In the genomic region with DNA sequence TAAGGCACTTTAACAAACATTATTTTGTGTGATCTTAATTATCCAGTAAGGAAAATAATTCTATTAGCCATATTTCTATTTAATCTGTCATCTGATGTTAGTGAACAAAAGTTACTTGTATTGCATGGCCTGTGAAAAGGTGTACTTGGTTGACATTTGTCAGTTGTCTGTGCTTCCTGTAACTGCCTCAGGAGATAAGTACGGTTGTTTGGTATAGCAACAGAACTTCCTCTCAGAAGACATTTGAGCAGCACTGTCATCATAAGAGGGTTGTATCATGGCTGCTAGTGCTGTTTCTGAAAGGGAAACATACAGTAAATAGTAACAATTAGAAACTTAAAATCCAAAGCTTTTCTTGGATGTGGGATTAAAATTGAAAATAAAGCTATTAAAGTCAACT, we compare ENCODE assay signal across 24 cellular contexts. TPM values are rescaled to one million over a fixed set of nuclear protein-coding genes. Genes with fewer than 3 reads are reported as not detected.
A peak's percentile ranks its signal among the peaks of the same experiment; 100 is the strongest.
DNase-seq lines count a peak whose midpoint lies in the region; ATAC-seq and TF ChIP-seq lines count a peak whose summit lies in the region.
"Had no signal": no experiment of that assay in that cellular context is flagged by ENCODE, and none has a peak within 500 bp of the region (broad histone marks: within the 10 kb centered on the region; RNA-seq: fewer than 3 reads in every experiment).

No MANE protein-coding gene starts in this region.

- H3K79me2 ChIP-seq in hepatocyte, result peaks cover 50% of the 10 kb centered on the region

- DNase-seq in activated CD4-positive, alpha-beta memory T cell treated with anti-CD3 and anti-CD28 coated beads, Interleukin-2, amount 10 ng/mL, durations not matched to agents 7 days and 5 days, result no peak
- no peak for DNase-seq in activated CD4-positive, alpha-beta memory T cell treated with anti-CD3 and anti-CD28 coated beads for 36 hours
- DNase-seq in GF-D8 (lab: John Stamatoyannopoulos, UW) (peak; percentile 67), OCI-M1 (lab: John Stamatoyannopoulos, UW) (peak; percentile 85), endothelial cell (ENCODE audit: low spot score) (no peak), hepatocyte (ENCODE audit: low spot score) (no peak)
- no peak for DNase-seq in natural killer cell treated with Interleukin-12 subunit alpha and Interleukin-12 subunit beta and Interleukin-15 and Interleukin-18, amount 100 ng/mL, for 72 hours (ENCODE audit: low spot score)
- DNase-seq: ACHN; activated effector memory CD4-positive, alpha-beta T cell treated with Interleukin-2 at 50 U/mL for 16 hours; C1 segment of cervical spinal cord; caudate nucleus; dorsolateral prefrontal cortex; foreskin keratinocyte; HFFc6; hippocampal formation; mucosa of descending colon; NCI-H526; SHP77; stimulated activated CD4-positive, alpha-beta T cell treated with anti-CD3 and anti-CD28 coated beads, Interleukin-2, amount 100 ng/mL, for 48 hours; stimulated activated naive CD8-positive, alpha-beta T cell treated with anti-CD3 and anti-CD28 coated beads, Interleukin-15, Interleukin-2, amounts not matched to agents 100 U/mL and 50 U/mL, for 24 hours; transverse colon had no signal

- TF ChIP-seq CTCF in endothelial cell (IDR thresholded peaks at IDR 0.05; ENCODE audit: unreplicated experiment) (no peak), hepatocyte (IDR thresholded peaks at IDR 0.05; ENCODE audit: poor library complexity) (no peak)

- H3K9me3 Mint-ChIP-seq in activated CD4-positive, alpha-beta memory T cell treated with anti-CD3 and anti-CD28 coated beads, Interleukin-2, amount 10 ng/mL, durations not matched to agents 7 days and 5 days, result no peaks in the 10 kb centered on the region
- no peaks in the 10 kb centered on the region for H3K9me3 Mint-ChIP-seq in activated CD4-positive, alpha-beta memory T cell treated with anti-CD3 and anti-CD28 coated beads for 36 hours
- H3K9me3 Mint-ChIP-seq in endothelial cell (ENCODE audit: unreplicated experiment), result no peaks in the 10 kb centered on the region
- H3K9me3 Mint-ChIP-seq in natural killer cell treated with Interleukin-12 subunit alpha and Interleukin-12 subunit beta and Interleukin-15 and Interleukin-18, amount 100 ng/mL, for 72 hours, result no peaks in the 10 kb centered on the region
- H3K9me3 Mint-ChIP-seq: HFFc6, IgD-negative memory B cell had no signal

- H3K36me3 Mint-ChIP-seq in activated CD4-positive, alpha-beta memory T cell treated with anti-CD3 and anti-CD28 coated beads, Interleukin-2, amount 10 ng/mL, durations not matched to agents 7 days and 5 days (ENCODE audit: low read depth), result peaks cover 43% of the 10 kb centered on the region
- H3K36me3 Mint-ChIP-seq in activated CD4-positive, alpha-beta memory T cell treated with anti-CD3 and anti-CD28 coated beads for 36 hours, result peaks cover 15% of the 10 kb centered on the region
- H3K36me3 Mint-ChIP-seq in endothelial cell (ENCODE audit: low read depth, unreplicated experiment), result no peaks in the 10 kb centered on the region
- peaks cover 14% of the 10 kb centered on the region for H3K36me3 Mint-ChIP-seq in natural killer cell treated with Interleukin-12 subunit alpha and Interleukin-12 subunit beta and Interleukin-15 and Interleukin-18, amount 100 ng/mL, for 72 hours

- peak overlapping the region; percentile 70 for H3K27ac Mint-ChIP-seq in activated CD4-positive, alpha-beta memory T cell treated with anti-CD3 and anti-CD28 coated beads, Interleukin-2, amount 10 ng/mL, durations not matched to agents 7 days and 5 days
- no peak overlapping the region for H3K27ac Mint-ChIP-seq in activated CD4-positive, alpha-beta memory T cell treated with anti-CD3 and anti-CD28 coated beads for 36 hours
- H3K27ac Mint-ChIP-seq in endothelial cell (ENCODE audit: unreplicated experiment), result peak overlapping the region; percentile 50
- H3K27ac Mint-ChIP-seq in natural killer cell treated with Interleukin-12 subunit alpha and Interleukin-12 subunit beta and Interleukin-15 and Interleukin-18, amount 100 ng/mL, for 72 hours, result no peak overlapping the region
- H3K27ac Mint-ChIP-seq: IgD-negative memory B cell had no signal

- H3K9me3 ChIP-seq in hepatocyte (ENCODE audit: low read depth), result no peaks in the 10 kb centered on the region
- H3K9me3 ChIP-seq: mucosa of descending colon, transverse colon had no signal

- H3K36me3 ChIP-seq in hepatocyte (replicated peaks; ENCODE audit: insufficient read depth, low read depth), result no peaks in the 10 kb centered on the region

- H3K4me3 Mint-ChIP-seq in activated CD4-positive, alpha-beta memory T cell treated with anti-CD3 and anti-CD28 coated beads, Interleukin-2, amount 10 ng/mL, durations not matched to agents 7 days and 5 days, result peak overlapping the region; percentile 55
- no peak overlapping the region for H3K4me3 Mint-ChIP-seq in activated CD4-positive, alpha-beta memory T cell treated with anti-CD3 and anti-CD28 coated beads for 36 hours
- no peak overlapping the region for H3K4me3 Mint-ChIP-seq in endothelial cell (ENCODE audit: unreplicated experiment)
- no peak overlapping the region for H3K4me3 Mint-ChIP-seq in natural killer cell treated with Interleukin-12 subunit alpha and Interleukin-12 subunit beta and Interleukin-15 and Interleukin-18, amount 100 ng/mL, for 72 hours
- H3K4me3 Mint-ChIP-seq: HFFc6 had no signal

- POLR2A ChIA-PET in activated CD4-positive, alpha-beta memory T cell treated with anti-CD3 and anti-CD28 coated beads, Interleukin-2, amount 10 ng/mL, durations not matched to agents 7 days and 5 days (lab: Charles Lee), result no interaction called here
- POLR2A ChIA-PET in activated CD4-positive, alpha-beta memory T cell treated with anti-CD3 and anti-CD28 coated beads for 36 hours (lab: Charles Lee), result no interaction called here

- no peaks in the 10 kb centered on the region for H3K27me3 ChIP-seq in hepatocyte
- H3K27me3 ChIP-seq: dorsolateral prefrontal cortex, foreskin keratinocyte, transverse colon had no signal

- H3K4me2 ChIP-seq in hepatocyte, result no peak overlapping the region

- intact Hi-C loops in activated CD4-positive, alpha-beta memory T cell treated with anti-CD3 and anti-CD28 coated beads for 36 hours (cut with micrococcal nuclease), result no loop called here

- CTCF ChIA-PET in activated CD4-positive, alpha-beta memory T cell treated with anti-CD3 and anti-CD28 coated beads, Interleukin-2, amount 10 ng/mL, durations not matched to agents 7 days and 5 days (lab: Charles Lee), result no interaction called here
- CTCF ChIA-PET in activated CD4-positive, alpha-beta memory T cell treated with anti-CD3 and anti-CD28 coated beads for 36 hours (lab: Charles Lee), result interaction anchor here (1.4 kb wide), 1 partner anchor 768 kb away, joined by 4 read pairs; no protein-coding TSS in a partner anchor

- no peaks in the 10 kb centered on the region for H3K27me3 Mint-ChIP-seq in activated CD4-positive, alpha-beta memory T cell treated with anti-CD3 and anti-CD28 coated beads, Interleukin-2, amount 10 ng/mL, durations not matched to agents 7 days and 5 days
- no peaks in the 10 kb centered on the region for H3K27me3 Mint-ChIP-seq in activated CD4-positive, alpha-beta memory T cell treated with anti-CD3 and anti-CD28 coated beads for 36 hours
- H3K27me3 Mint-ChIP-seq in endothelial cell (ENCODE audit: unreplicated experiment), result no peaks in the 10 kb centered on the region
- no peaks in the 10 kb centered on the region for H3K27me3 Mint-ChIP-seq in natural killer cell treated with Interleukin-12 subunit alpha and Interleukin-12 subunit beta and Interleukin-15 and Interleukin-18, amount 100 ng/mL, for 72 hours
- H3K27me3 Mint-ChIP-seq: IgD-negative memory B cell had no signal

- H2AFZ ChIP-seq in hepatocyte, result no peak overlapping the region

- WGBS in hepatocyte (ENCODE audit: low lambda C conversion rate, missing lambda C conversion rate), result 91% methylated on average over 1 of the region's 1 CpG

- no peak overlapping the region for H3K27ac ChIP-seq in hepatocyte
- H3K27ac ChIP-seq: dorsolateral prefrontal cortex, foreskin keratinocyte, transverse colon had no signal

- H3K4me1 Mint-ChIP-seq in activated CD4-positive, alpha-beta memory T cell treated with anti-CD3 and anti-CD28 coated beads, Interleukin-2, amount 10 ng/mL, durations not matched to agents 7 days and 5 days, result peaks cover 35% of the 10 kb centered on the region
- H3K4me1 Mint-ChIP-seq in activated CD4-positive, alpha-beta memory T cell treated with anti-CD3 and anti-CD28 coated beads for 36 hours (ENCODE audit: low read depth), result peaks cover 17% of the 10 kb centered on the region
- H3K4me1 Mint-ChIP-seq in endothelial cell (ENCODE audit: unreplicated experiment), result peaks cover 8% of the 10 kb centered on the region
- H3K4me1 Mint-ChIP-seq in natural killer cell treated with Interleukin-12 subunit alpha and Interleukin-12 subunit beta and Interleukin-15 and Interleukin-18, amount 100 ng/mL, for 72 hours (ENCODE audit: low read depth in 2 of 2), result peaks cover 11 to 13% of the 10 kb centered on the region in 2 donors

- no peak for ATAC-seq in GM18909 (IDR thresholded peaks at IDR 0.05; ENCODE audit: poor library complexity, unreplicated experiment)
- no peak for ATAC-seq in natural killer cell treated with Interleukin-12 subunit alpha and Interleukin-12 subunit beta and Interleukin-15 and Interleukin-18, amount 100 ng/mL, for 72 hours
- ATAC-seq: foreskin keratinocyte; mucosa of descending colon; stimulated activated naive CD8-positive, alpha-beta T cell treated with anti-CD3 and anti-CD28 coated beads, Interleukin-15, Interleukin-2, amounts not matched to agents 100 U/mL and 50 U/mL, for 24 hours had no signal

- H3K4me3 ChIP-seq in hepatocyte, result no peak overlapping the region
- H3K4me3 ChIP-seq: dorsolateral prefrontal cortex, mucosa of descending colon, skin epidermis, transverse colon had no signal

- peaks cover 5% of the 10 kb centered on the region for H3K4me1 ChIP-seq in hepatocyte (ENCODE audit: insufficient read depth)

- H4K20me1 ChIP-seq in hepatocyte (ENCODE audit: insufficient read depth, poor library complexity, severe bottlenecking), result no peaks in the 10 kb centered on the region

- H3K9me2 ChIP-seq in hepatocyte (replicated peaks; ENCODE audit: insufficient read depth), result no peaks in the 10 kb centered on the region

RNA-seq across cellular contexts. Expression of a gene that starts 3.4 kb away (rescaled TPM):
- 10 to 100 TPM; 48.1 to 49.3 TPM for total RNA-seq in activated CD4-positive, alpha-beta memory T cell treated with anti-CD3 and anti-CD28 coated beads, Interleukin-2, amount 10 ng/mL, durations not matched to agents 7 days and 5 days
- total RNA-seq in activated CD4-positive, alpha-beta memory T cell treated with anti-CD3 and anti-CD28 coated beads for 36 hours, result 10 to 100 TPM; 10.1 to 10.2 TPM
- total RNA-seq in endothelial cell (ENCODE audit: unreplicated experiment), result 15.2 TPM
- total RNA-seq in hepatocyte, result 22.3 and 29.6 TPM in 2 replicates
- 16.3 and 17.1 TPM in 2 replicates for polyA plus RNA-seq in hepatocyte
- total RNA-seq in natural killer cell treated with Interleukin-12 subunit alpha and Interleukin-12 subunit beta and Interleukin-15 and Interleukin-18, amount 100 ng/mL, for 72 hours, result 10 to 100 TPM; 13.9 to 14.3 TPM

RNA-seq across cellular contexts. Expression of a gene that starts 3.8 kb away (rescaled TPM):
- 10 to 100 TPM; 26.1 to 28.3 TPM for total RNA-seq in activated CD4-positive, alpha-beta memory T cell treated with anti-CD3 and anti-CD28 coated beads, Interleukin-2, amount 10 ng/mL, durations not matched to agents 7 days and 5 days
- total RNA-seq in activated CD4-positive, alpha-beta memory T cell treated with anti-CD3 and anti-CD28 coated beads for 36 hours, result 10 to 100 TPM; 12.9 to 15.9 TPM
- total RNA-seq in endothelial cell (ENCODE audit: unreplicated experiment), result 18.9 TPM
- 13.7 and 25.4 TPM in 2 replicates for total RNA-seq in hepatocyte
- 65.2 and 76.5 TPM in 2 replicates for polyA plus RNA-seq in hepatocyte
- 10 to 100 TPM in 1 of 2 donors, 1 to 10 TPM in 1; 8.8 to 10.8 TPM for total RNA-seq in natural killer cell treated with Interleukin-12 subunit alpha and Interleukin-12 subunit beta and Interleukin-15 and Interleukin-18, amount 100 ng/mL, for 72 hours

RNA-seq across cellular contexts. Expression of a gene that starts 55.9 kb away (rescaled TPM):
- total RNA-seq in activated CD4-positive, alpha-beta memory T cell treated with anti-CD3 and anti-CD28 coated beads, Interleukin-2, amount 10 ng/mL, durations not matched to agents 7 days and 5 days, result not detected
- total RNA-seq in activated CD4-positive, alpha-beta memory T cell treated with anti-CD3 and anti-CD28 coated beads for 36 hours, result not detected
- total RNA-seq in endothelial cell (ENCODE audit: unreplicated experiment), result 0.80 TPM
- total RNA-seq in hepatocyte, result 0.52 and 1.3 TPM in 2 replicates
- 0.79 and 1.1 TPM in 2 replicates for polyA plus RNA-seq in hepatocyte
- under 1 TPM; 0.14 to 0.31 TPM for total RNA-seq in natural killer cell treated with Interleukin-12 subunit alpha and Interleukin-12 subunit beta and Interleukin-15 and Interleukin-18, amount 100 ng/mL, for 72 hours
- total RNA-seq: foreskin keratinocyte, HFFc6 had no signal
- polyA plus RNA-seq: IgD-negative memory B cell had no signal

Comparison
In these comparisons a context has a peak if more than half of its experiments do, and no peak if none do; other contexts are left out.
1. H3K27ac Mint-ChIP-seq: peak in activated CD4-positive, alpha-beta memory T cell treated with anti-CD3 and anti-CD28 coated beads, Interleukin-2, amount 10 ng/mL, durations not matched to agents 7 days and 5 days (single experiment) and endothelial cell (single experiment); none in activated CD4-positive, alpha-beta memory T cell treated with anti-CD3 and anti-CD28 coated beads for 36 hours (single experiment) and natural killer cell treated with Interleukin-12 subunit alpha and Interleukin-12 subunit beta and Interleukin-15 and Interleukin-18, amount 100 ng/mL, for 72 hours (0 of 2).
2. DNase-seq: peak in GF-D8 (single experiment) and OCI-M1 (single experiment); none in activated CD4-positive, alpha-beta memory T cell treated with anti-CD3 and anti-CD28 coated beads, Interleukin-2, amount 10 ng/mL, durations not matched to agents 7 days and 5 days (single experiment), activated CD4-positive, alpha-beta memory T cell treated with anti-CD3 and anti-CD28 coated beads for 36 hours (single experiment), endothelial cell (single experiment), hepatocyte (single experiment) and natural killer cell treated with Interleukin-12 subunit alpha and Interleukin-12 subunit beta and Interleukin-15 and Interleukin-18, amount 100 ng/mL, for 72 hours (single experiment).